8 cellular contexts compared by ENCODE assay signal in the genomic region with DNA sequence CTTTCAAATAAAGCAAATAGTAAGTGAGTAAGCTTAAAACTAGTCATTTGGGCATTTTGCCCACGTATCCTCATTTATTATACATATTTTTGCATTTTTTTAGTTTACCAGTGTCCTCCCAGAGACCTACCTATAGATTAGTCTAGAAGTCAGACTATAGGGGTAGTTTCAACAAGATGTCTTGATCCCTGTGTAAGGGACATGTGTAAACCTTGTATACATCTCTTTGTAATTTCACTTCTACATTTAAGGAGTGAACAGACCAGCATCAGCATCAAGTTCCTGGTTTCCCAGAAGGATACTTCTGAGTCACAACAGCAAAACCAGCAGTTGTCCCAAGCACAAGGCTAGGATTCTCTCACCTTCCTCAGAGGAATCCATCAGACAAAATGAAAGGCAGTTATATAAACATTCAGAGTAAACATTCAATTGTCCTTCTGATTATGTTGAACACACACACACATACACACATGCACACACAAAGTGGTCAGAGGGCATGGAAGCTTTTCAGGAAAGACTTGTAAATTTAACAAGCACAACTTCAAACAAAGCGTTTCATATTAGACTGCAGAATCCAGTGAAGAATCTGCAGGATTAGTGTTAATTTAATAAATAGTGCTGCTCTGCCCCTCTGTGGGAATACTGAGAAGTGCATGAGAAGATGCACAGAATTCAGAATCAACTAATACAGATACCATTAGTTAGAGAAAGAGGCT. TPM values are rescaled to one million over a fixed set of nuclear protein-coding genes. Genes with fewer than 3 reads are reported as not detected.
DNase-seq lines count a peak whose midpoint lies in the region; ATAC-seq lines count a peak whose summit lies in the region.

No MANE protein-coding gene starts in this region.

- ATAC-seq in GM18868 (IDR thresholded peaks at IDR 0.05; ENCODE audit: unreplicated experiment) (peak; percentile 93), HG03025 (IDR thresholded peaks at IDR 0.05; ENCODE audit: low FRiP score, unreplicated experiment) (peak; percentile 57), left ventricle myocardium superior (peak; percentile 58)

- H3K36me3 ChIP-seq in MG63: no peaks in the 10 kb centered on the region

- intact Hi-C loops in left ventricle myocardium superior (cut with micrococcal nuclease): no loop called here

- peaks cover 7% of the 10 kb centered on the region; the same call in 1 of the 2 replicates for H3K27me3 ChIP-seq in MG63

- no peaks in the 10 kb centered on the region for H3K9me3 ChIP-seq in MG63

- H3K4me3 ChIP-seq in skeletal muscle cell (ENCODE audit: low read depth, low read length) (no peak overlapping the region), MG63 (no peak overlapping the region)

- DNase-seq in D341Med (ENCODE audit: low spot score): peak; percentile 47
- DNase-seq in NCI-H345 treated with DMSO at 0.1 percent for 48 hours (lab: John Stamatoyannopoulos, UW; ENCODE audit: unreplicated experiment): peak; percentile 12
- DNase-seq in amniotic stem cell (lab: John Stamatoyannopoulos, UW): peak; percentile 9
- no peak for DNase-seq in left ventricle myocardium superior
- peak; percentile 2 for DNase-seq in skeletal muscle cell (ENCODE audit: low read depth)
- no peak for DNase-seq in MG63

RNA-seq across cellular contexts. Expression of a gene that starts 55.4 kb away (rescaled TPM):
- 187 TPM for total RNA-seq in left ventricle myocardium superior
- 515 and 863 TPM in 2 replicates for total RNA-seq in MG63 (2014; rRNA removed; shearing (Covaris generic); ENCODE audit: low replicate concordance)

Comparison
In these comparisons a context has a peak if more than half of its experiments do, and no peak if none do; other contexts are left out.
1. DNase-seq: peak in D341Med (single experiment), NCI-H345 treated with DMSO at 0.1 percent for 48 hours (single experiment), amniotic stem cell (single experiment) and skeletal muscle cell (single experiment); none in left ventricle myocardium superior (single experiment) and MG63 (single experiment).
2. Peak in every context shown above with its lines, with median percentiles within 50 percentile points of each other: ATAC-seq.